ENCODE assay signal across 19 cellular contexts in the genomic region with DNA sequence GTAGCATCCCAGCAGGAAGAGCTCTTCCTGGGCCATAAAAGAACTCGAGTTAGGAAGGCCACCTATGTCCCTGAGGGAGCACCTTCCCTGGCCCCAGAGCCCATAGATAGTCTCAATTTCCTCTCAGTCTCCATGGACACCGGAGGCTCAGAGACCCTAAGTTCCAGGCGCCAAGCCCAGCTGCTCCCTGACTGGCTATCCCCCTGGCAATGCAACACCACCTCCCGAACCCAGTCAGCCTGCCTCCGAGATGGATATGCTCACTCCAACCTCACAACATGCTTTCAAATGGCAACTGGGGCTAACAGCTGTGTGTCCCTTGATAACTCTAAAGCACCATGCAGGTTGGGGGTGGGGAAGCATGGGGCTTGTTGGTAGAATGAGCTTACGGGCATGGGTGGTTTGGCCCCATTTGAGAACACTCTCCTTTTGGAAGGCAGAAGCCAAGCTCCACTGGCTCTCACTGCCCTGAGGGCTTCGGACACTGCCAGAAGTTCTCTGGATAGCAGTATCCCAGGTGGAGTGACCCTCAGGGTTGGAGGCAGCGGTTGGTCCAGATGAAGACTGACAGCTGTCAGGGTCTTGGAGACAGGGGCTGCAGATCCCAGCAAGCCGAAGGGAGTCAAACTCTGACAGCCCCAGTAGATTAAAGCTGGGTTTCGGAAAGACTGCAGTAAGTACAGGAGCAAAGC.
"Had no signal": no experiment of that assay in that cellular context is flagged by ENCODE, and none has a peak within 500 bp of the region (broad histone marks: within the 10 kb centered on the region; RNA-seq: fewer than 3 reads in every experiment).

No MANE protein-coding gene starts in this region.

- H3K27ac Mint-ChIP-seq: activated CD4-positive, alpha-beta T cell treated with anti-CD3 and anti-CD28 coated beads for 36 hours; activated CD8-positive, alpha-beta T cell treated with anti-CD3 and anti-CD28 coated beads for 36 hours; activated naive CD4-positive, alpha-beta T cell treated with anti-CD3 and anti-CD28 coated beads, Interleukin-2, amount 50 U/mL, for 72 hours; type B pancreatic cell had no signal

- H3K4me1 Mint-ChIP-seq: activated CD4-positive, alpha-beta T cell treated with anti-CD3 and anti-CD28 coated beads for 36 hours had no signal

- H3K9me3 ChIP-seq: gastrocnemius medialis, heart right ventricle, neutrophil, suprapubic skin had no signal

- H3K4me3 Mint-ChIP-seq: activated CD4-positive, alpha-beta T cell treated with anti-CD3 and anti-CD28 coated beads for 36 hours; activated CD8-positive, alpha-beta T cell treated with anti-CD3 and anti-CD28 coated beads for 36 hours had no signal

- H3K4me3 ChIP-seq: gastrocnemius medialis, heart right ventricle, lung, suprapubic skin had no signal

- H3K36me3 Mint-ChIP-seq: activated naive CD4-positive, alpha-beta T cell treated with anti-CD3 and anti-CD28 coated beads, Interleukin-2, amount 50 U/mL, for 72 hours; type B pancreatic cell had no signal

- H3K36me3 ChIP-seq: gastrocnemius medialis, heart right ventricle, neutrophil, suprapubic skin had no signal

- DNase-seq: activated CD4-positive, alpha-beta T cell treated with anti-CD3 and anti-CD28 coated beads for 36 hours; activated CD8-positive, alpha-beta T cell treated with anti-CD3 and anti-CD28 coated beads for 36 hours; activated gamma-delta T cell; activated T-cell treated with anti-CD3 and anti-CD28 coated beads, Interleukin-2, amount 50 U/mL, for 48 hours; erythroblast; gastrocnemius medialis; heart right ventricle; midbrain; naive B cell; retina; stimulated activated CD4-positive, alpha-beta T cell treated with anti-CD3 and anti-CD28 coated beads, Interleukin-15, amount 100 ng/mL, for 24 hours; stimulated activated CD4-positive, alpha-beta T cell treated with anti-CD3 and anti-CD28 coated beads, Interleukin-4, amount 100 ng/mL, for 1 hour; stimulated activated naive CD8-positive, alpha-beta T cell treated with anti-CD3 and anti-CD28 coated beads, Interleukin-15, Interleukin-2, amounts not matched to agents 100 U/mL and 50 U/mL, for 24 hours; T-helper 1 cell had no signal

- H3K9me3 Mint-ChIP-seq: activated CD8-positive, alpha-beta T cell treated with anti-CD3 and anti-CD28 coated beads for 36 hours; activated naive CD4-positive, alpha-beta T cell treated with anti-CD3 and anti-CD28 coated beads, Interleukin-2, amount 50 U/mL, for 72 hours; naive B cell; type B pancreatic cell had no signal

- ATAC-seq: activated CD4-positive, alpha-beta T cell treated with anti-CD3 and anti-CD28 coated beads for 36 hours; activated CD8-positive, alpha-beta T cell treated with anti-CD3 and anti-CD28 coated beads for 36 hours; activated naive CD4-positive, alpha-beta T cell treated with anti-CD3 and anti-CD28 coated beads, Interleukin-2, amount 50 U/mL, for 72 hours; gastrocnemius medialis; heart right ventricle; stimulated activated naive CD8-positive, alpha-beta T cell treated with anti-CD3 and anti-CD28 coated beads, Interleukin-15, Interleukin-2, amounts not matched to agents 100 U/mL and 50 U/mL, for 24 hours had no signal

- H3K4me1 ChIP-seq: gastrocnemius medialis, heart right ventricle, suprapubic skin had no signal

- H3K27ac ChIP-seq: gastrocnemius medialis, heart right ventricle, neutrophil, suprapubic skin had no signal
